13 cellular contexts compared by ENCODE assay signal in the genomic region with DNA sequence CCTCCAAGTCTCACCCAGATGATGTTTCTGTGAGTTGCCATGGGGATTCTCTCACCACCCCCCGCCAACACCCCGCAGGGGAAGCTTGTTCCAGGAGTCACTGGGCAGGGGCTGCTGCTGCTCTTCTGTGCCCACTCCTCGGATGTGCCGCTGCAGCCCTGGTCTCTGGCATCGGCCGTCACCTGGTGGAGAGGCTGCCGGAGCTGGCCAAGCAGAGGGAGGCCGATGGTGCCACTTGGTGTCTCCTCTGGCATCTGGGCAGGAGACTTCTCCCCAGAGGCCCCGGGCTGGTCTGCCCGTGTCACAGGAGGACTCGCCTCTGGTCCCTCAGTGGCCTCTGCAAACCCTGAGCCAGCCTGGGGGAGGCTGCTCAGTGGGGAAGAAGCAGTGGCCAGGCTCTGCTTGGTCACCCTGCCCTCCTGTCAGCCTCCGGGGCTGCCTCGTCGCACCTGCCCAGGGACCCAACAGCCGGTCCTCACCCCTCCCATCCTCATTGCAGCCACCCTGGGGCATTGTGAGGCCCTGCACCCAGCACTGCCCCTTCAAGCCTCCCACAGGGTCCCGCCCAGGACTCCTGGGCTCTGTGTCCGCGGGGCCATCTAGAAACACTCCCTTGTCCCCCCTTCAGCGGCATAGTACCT. TPM values are rescaled to one million over a fixed set of nuclear protein-coding genes. Genes with fewer than 3 reads are reported as not detected.
A peak's percentile ranks its signal among the peaks of the same experiment; 100 is the strongest.
DNase-seq lines count a peak whose midpoint lies in the region; ATAC-seq and TF ChIP-seq lines count a peak whose summit lies in the region.
"Had no signal": no experiment of that assay in that cellular context is flagged by ENCODE, and none has a peak within 500 bp of the region (broad histone marks: within the 10 kb centered on the region; RNA-seq: fewer than 3 reads in every experiment).

No MANE protein-coding gene starts in this region.

- H3K27ac Mint-ChIP-seq in CD8-positive, alpha-beta memory T cell, result peak overlapping the region; percentile 87 to 100 (median 92)
- peak overlapping the region; percentile 92 for H3K27ac Mint-ChIP-seq in activated T-cell treated with anti-CD3 and anti-CD28 coated beads, Interleukin-2, amount 50 U/mL, for 24 hours
- peak overlapping the region; percentile 86 to 98 (median 95) for H3K27ac Mint-ChIP-seq in naive thymus-derived CD4-positive, alpha-beta T cell

- peaks cover 0 to 14% (median 0%) of the 10 kb centered on the region in 3 donors for H3K36me3 Mint-ChIP-seq in CD8-positive, alpha-beta memory T cell
- peaks cover 30% of the 10 kb centered on the region for H3K36me3 Mint-ChIP-seq in activated T-cell treated with anti-CD3 and anti-CD28 coated beads, Interleukin-2, amount 50 U/mL, for 24 hours (ENCODE audit: low read depth)
- peaks cover 0 to 3% (median 0%) of the 10 kb centered on the region in 5 donors for H3K36me3 Mint-ChIP-seq in naive thymus-derived CD4-positive, alpha-beta T cell

- intact Hi-C loops in naive thymus-derived CD4-positive, alpha-beta T cell (cut with micrococcal nuclease), result loop anchor here (1.0 to 5.0 kb wide), 6 partner anchors 7 to 128 kb away; partner anchors contain the start of genes GUCD1 (in 1 of the 2) and SNRPD3 (in 1 of the 2)

- H3K9me3 Mint-ChIP-seq in CD8-positive, alpha-beta memory T cell, result no peaks in the 10 kb centered on the region
- H3K9me3 Mint-ChIP-seq in activated T-cell treated with anti-CD3 and anti-CD28 coated beads, Interleukin-2, amount 50 U/mL, for 24 hours, result no peaks in the 10 kb centered on the region
- peaks cover 0 to 4% (median 0%) of the 10 kb centered on the region in 11 donors for H3K9me3 Mint-ChIP-seq in naive thymus-derived CD4-positive, alpha-beta T cell
- H3K9me3 Mint-ChIP-seq: neural crest cell had no signal

- no peaks in the 10 kb centered on the region for H3K9me3 ChIP-seq in CD8-positive, alpha-beta memory T cell (ENCODE audit: low read length)
- no peaks in the 10 kb centered on the region for H3K9me3 ChIP-seq in HEK293 (ENCODE audit: control insufficient read depth, insufficient read depth, low read depth, low read length)
- no peaks in the 10 kb centered on the region for H3K9me3 ChIP-seq in naive thymus-derived CD4-positive, alpha-beta T cell (ENCODE audit: control insufficient read depth in 2 of 3, low read length in 3 of 3)
- H3K9me3 ChIP-seq: suprapubic skin had no signal

- TF ChIP-seq CTCF in HEK293 (tag by site-specific recombination; IDR thresholded peaks at IDR 0.05), result no peak

- H3K27ac ChIP-seq in CD8-positive, alpha-beta memory T cell (ENCODE audit: low read depth, low read length), result peak overlapping the region; percentile 91
- no peak overlapping the region for H3K27ac ChIP-seq in HEK293 (ENCODE audit: extremely low read depth, low read depth, low read length)
- H3K27ac ChIP-seq in naive thymus-derived CD4-positive, alpha-beta T cell (ENCODE audit: low read depth, low read length), result peak overlapping the region; percentile 97
- H3K27ac ChIP-seq: suprapubic skin had no signal

- H3K4me1 Mint-ChIP-seq in CD8-positive, alpha-beta memory T cell, result peaks cover 51 to 80% (median 56%) of the 10 kb centered on the region in 3 donors
- peaks cover 68% of the 10 kb centered on the region for H3K4me1 Mint-ChIP-seq in activated T-cell treated with anti-CD3 and anti-CD28 coated beads, Interleukin-2, amount 50 U/mL, for 24 hours (ENCODE audit: low read depth)
- peaks cover 55 to 68% (median 60%) of the 10 kb centered on the region in 7 donors for H3K4me1 Mint-ChIP-seq in naive thymus-derived CD4-positive, alpha-beta T cell

- H3K36me3 ChIP-seq in CD8-positive, alpha-beta memory T cell (ENCODE audit: insufficient read depth, low read length), result no peaks in the 10 kb centered on the region
- H3K36me3 ChIP-seq in HEK293 (ENCODE audit: control insufficient read depth in 2 of 2, insufficient read depth in 1 of 2, low read length in 2 of 2), result no peaks in the 10 kb centered on the region
- no peaks in the 10 kb centered on the region for H3K36me3 ChIP-seq in naive thymus-derived CD4-positive, alpha-beta T cell (ENCODE audit: control insufficient read depth in 2 of 3, insufficient read depth in 3 of 3, low read length in 3 of 3)
- H3K36me3 ChIP-seq: suprapubic skin had no signal

- DNase-seq in CD8-positive, alpha-beta memory T cell, result peak in 3 of 5 donors; percentile 35 to 70 (median 65)
- DNase-seq in activated T-cell treated with anti-CD3 and anti-CD28 coated beads, Interleukin-2, amount 50 U/mL, for 24 hours, result no peak
- peak in 6 of 9 donors; percentile 43 to 62 (median 50) for DNase-seq in naive thymus-derived CD4-positive, alpha-beta T cell
- DNase-seq in NCI-H774 (lab: John Stamatoyannopoulos, UW), result no peak
- DNase-seq: Calu3, GOT3, NCI-H1417 treated with DMSO at 0.1 percent for 48 hours had no signal

- no peaks in the 10 kb centered on the region for H3K27me3 ChIP-seq in CD8-positive, alpha-beta memory T cell (ENCODE audit: insufficient read depth, low read length, poor library complexity, severe bottlenecking)
- H3K27me3 ChIP-seq in naive thymus-derived CD4-positive, alpha-beta T cell (ENCODE audit: control insufficient read depth in 2 of 2, insufficient read depth in 2 of 2, low read length in 2 of 2), result no peaks in the 10 kb centered on the region

- H3K4me3 Mint-ChIP-seq in CD8-positive, alpha-beta memory T cell, result peak overlapping the region; percentile 86 to 99 (median 90)
- H3K4me3 Mint-ChIP-seq in activated T-cell treated with anti-CD3 and anti-CD28 coated beads, Interleukin-2, amount 50 U/mL, for 24 hours, result peak overlapping the region; percentile 85
- H3K4me3 Mint-ChIP-seq in naive thymus-derived CD4-positive, alpha-beta T cell, result peak overlapping the region; percentile 85 to 97 (median 94)

- no peak for ATAC-seq in naive thymus-derived CD4-positive, alpha-beta T cell
- ATAC-seq in GM21825 (IDR thresholded peaks at IDR 0.05; ENCODE audit: unreplicated experiment) (no peak), HG02870 (IDR thresholded peaks at IDR 0.05; ENCODE audit: unreplicated experiment) (no peak), HG03521 (IDR thresholded peaks at IDR 0.05; ENCODE audit: unreplicated experiment) (no peak)

- POLR2A ChIA-PET in CD8-positive, alpha-beta memory T cell (lab: Charles Lee), result interaction anchor here (0.5 to 1.3 kb wide), 4 partner anchors 9 to 190 kb away, joined by 3 to 7 read pairs (median 4); no protein-coding TSS in a partner anchor
- POLR2A ChIA-PET in HEK293 (lab: Yijun Ruan, JAX), result no interaction called here
- POLR2A ChIA-PET in naive thymus-derived CD4-positive, alpha-beta T cell (lab: Charles Lee), result interaction anchor here (0.6 to 3.7 kb wide), 12 partner anchors 9 to 533 kb away, joined by 3 to 32 read pairs (median 4); partner anchors contain the start of genes GUCD1, MIF, SNRPD3 and SPECC1L

- CTCF ChIA-PET in CD8-positive, alpha-beta memory T cell (lab: Charles Lee), result interaction anchor here (0.9 to 7.6 kb wide), 7 partner anchors 9 to 101 kb away, joined by 3 to 67 read pairs (median 5); no protein-coding TSS in a partner anchor
- CTCF ChIA-PET in HEK293 (lab: Yijun Ruan, JAX), result interaction anchor here (0.7 to 8.0 kb wide), 3 partner anchors 57 to 76 kb away, joined by 3 to 99 read pairs (median 9); no protein-coding TSS in a partner anchor
- CTCF ChIA-PET in naive thymus-derived CD4-positive, alpha-beta T cell (lab: Charles Lee), result interaction anchor here (0.7 to 2.4 kb wide), 5 partner anchors 8 to 78 kb away, joined by 3 to 6 read pairs (median 5); no protein-coding TSS in a partner anchor

- H3K27me3 Mint-ChIP-seq in CD8-positive, alpha-beta memory T cell, result peaks cover 0 to 3% of the 10 kb centered on the region in 2 donors
- H3K27me3 Mint-ChIP-seq in activated T-cell treated with anti-CD3 and anti-CD28 coated beads, Interleukin-2, amount 50 U/mL, for 24 hours, result no peaks in the 10 kb centered on the region
- H3K27me3 Mint-ChIP-seq in naive thymus-derived CD4-positive, alpha-beta T cell, result peaks cover 0 to 5% (median 0%) of the 10 kb centered on the region in 5 donors

- H3K4me1 ChIP-seq in CD8-positive, alpha-beta memory T cell (ENCODE audit: insufficient read depth, low read length), result peaks cover 63% of the 10 kb centered on the region
- H3K4me1 ChIP-seq in HEK293 (ENCODE audit: control insufficient read depth, insufficient read depth, low read length), result no peaks in the 10 kb centered on the region
- H3K4me1 ChIP-seq in naive thymus-derived CD4-positive, alpha-beta T cell (ENCODE audit: control insufficient read depth in 2 of 2, insufficient read depth in 2 of 2, low read length in 2 of 2), result peaks cover 52 to 53% of the 10 kb centered on the region in 2 donors

- H3K4me3 ChIP-seq in CD8-positive, alpha-beta memory T cell (ENCODE audit: low read length), result peak overlapping the region; percentile 95
- no peak overlapping the region for H3K4me3 ChIP-seq in HEK293 (ENCODE audit: low read depth, low read length)
- peak overlapping the region; percentile 88 for H3K4me3 ChIP-seq in naive thymus-derived CD4-positive, alpha-beta T cell (ENCODE audit: low read length)
- H3K4me3 ChIP-seq: suprapubic skin had no signal

TF ChIP-seq in HEK293, 187 proteins besides CTCF, POLR2A, EP300 and RAD21:
- peak; percentile 73 for TF ChIP-seq SCRT2 (tag by site-specific recombination; IDR thresholded peaks at IDR 0.05)
- TF ChIP-seq SP7 (tag by site-specific recombination; IDR thresholded peaks at IDR 0.05), result no peak
- no peak for TF ChIP-seq ZNF610 (tag by site-specific recombination; IDR thresholded peaks at IDR 0.05; ENCODE audit: borderline replicate concordance)
- TF ChIP-seq ZNF48 (tag by site-specific recombination; IDR thresholded peaks at IDR 0.05), result no peak
- TF ChIP-seq KLF7 (tag by site-specific recombination; IDR thresholded peaks at IDR 0.05; ENCODE audit: borderline replicate concordance), result no peak
- TF ChIP-seq ZNF664 (tag by site-specific recombination; IDR thresholded peaks at IDR 0.05), result no peak

RNA-seq across cellular contexts. Expression of gene ADORA2A, which starts 0.4 kb away (rescaled TPM):
- 10 to 100 TPM; 23.2 to 26.7 TPM for total RNA-seq in CD8-positive, alpha-beta memory T cell
- polyA plus RNA-seq in CD8-positive, alpha-beta memory T cell, result 89.6 TPM
- 10 to 100 TPM; 22.5 to 43.7 (median 33.4) TPM for total RNA-seq in naive thymus-derived CD4-positive, alpha-beta T cell
- 100 to 1,000 TPM in 1 of 2 donors, 10 to 100 TPM in 1; 79.5 to 127 TPM for polyA plus RNA-seq in naive thymus-derived CD4-positive, alpha-beta T cell

Comparison
In these comparisons a context has a peak if more than half of its experiments do, and no peak if none do; other contexts are left out.
1. DNase-seq: peak in CD8-positive, alpha-beta memory T cell (3 of 5) and naive thymus-derived CD4-positive, alpha-beta T cell (6 of 9); none in activated T-cell treated with anti-CD3 and anti-CD28 coated beads, Interleukin-2, amount 50 U/mL, for 24 hours (single experiment) and NCI-H774 (single experiment).
2. Peak in every context shown above with its lines, with median percentiles within 50 percentile points of each other: H3K27ac Mint-ChIP-seq and H3K4me3 Mint-ChIP-seq.